Comparison of ENCODE assay signal across 13 cellular contexts in genomic region chr1:225378880-225379279, GRCh38. TPM values are rescaled to one million over a fixed set of nuclear protein-coding genes. Genes with fewer than 3 reads are reported as not detected.
DNase-seq lines count a peak whose midpoint lies in the region; ATAC-seq, FAIRE-seq and TF ChIP-seq lines count a peak whose summit lies in the region.
"Had no signal": no experiment of that assay in that cellular context is flagged by ENCODE, and none has a peak within 500 bp of the region (broad histone marks: within the 10 kb centered on the region; RNA-seq: fewer than 3 reads in every experiment).

No MANE protein-coding gene starts in this region.

- H3K9ac ChIP-seq in HUES6 (ENCODE audit: low read length) = no peak overlapping the region

- no peak for ATAC-seq in GM21447 (IDR thresholded peaks at IDR 0.05; ENCODE audit: unreplicated experiment)
- ATAC-seq in CD8-positive, alpha-beta T cell = no peak

- no peaks in the 10 kb centered on the region for H3K9me3 Mint-ChIP-seq in Caco-2 (ENCODE audit: unreplicated experiment)
- H3K9me3 Mint-ChIP-seq in CD8-positive, alpha-beta T cell = no peaks in the 10 kb centered on the region

- TF ChIP-seq CTCF in Caco-2 (IDR thresholded peaks at IDR 0.05; ENCODE audit: insufficient read depth in 1 of 2, low read depth in 1 of 2, low read length in 1 of 2, severe bottlenecking in 1 of 2, unreplicated experiment in 1 of 2) (no peak), cardiac fibroblast (IDR thresholded peaks at IDR 0.05; ENCODE audit: low read depth, low read length) (no peak), D721Med (IDR thresholded peaks at IDR 0.05; ENCODE audit: insufficient read depth, missing control alignments) (no peak)
- no peak for TF ChIP-seq CTCF in CD8-positive, alpha-beta T cell (IDR thresholded peaks at IDR 0.05)

- H3K27me3 ChIP-seq in Caco-2 (replicated peaks; ENCODE audit: control insufficient read depth, insufficient read depth, low read length) (no peaks in the 10 kb centered on the region), HUES6 (ENCODE audit: control insufficient read depth, insufficient read depth, low read length) (no peaks in the 10 kb centered on the region)
- no peaks in the 10 kb centered on the region for H3K27me3 ChIP-seq in CD8-positive, alpha-beta T cell (ENCODE audit: insufficient read depth, low read length)

- H3K9me3 ChIP-seq in Caco-2 (no peaks in the 10 kb centered on the region), HUES6 (ENCODE audit: control insufficient read depth, insufficient read depth, low read depth, low read length) (no peaks in the 10 kb centered on the region)
- H3K9me3 ChIP-seq in CD8-positive, alpha-beta T cell (ENCODE audit: low read length) = no peaks in the 10 kb centered on the region

- CTCF ChIA-PET in Caco-2 (lab: Charles Lee) = interaction anchor here (0.7 to 1.3 kb wide), 2 partner anchors 40 to 63 kb away, joined by 6 to 8 read pairs; no protein-coding TSS in a partner anchor
- CTCF ChIA-PET in CD8-positive, alpha-beta T cell (lab: Charles Lee) = no interaction called here

- no peak overlapping the region for H3K4me3 ChIP-seq in Caco-2 (ENCODE audit: low read depth, low read length)
- H3K4me3 ChIP-seq in HUES6 (ENCODE audit: low read depth, low read length) = no peak overlapping the region
- H3K4me3 ChIP-seq in cardiac fibroblast (replicated peaks in 1 of 2; ENCODE audit: low read depth in 2 of 2, low read length in 2 of 2) = no peak overlapping the region
- no peak overlapping the region for H3K4me3 ChIP-seq in CD8-positive, alpha-beta T cell (ENCODE audit: low read depth, low read length)

- peaks cover 7% of the 10 kb centered on the region for H3K4me1 Mint-ChIP-seq in Caco-2 (ENCODE audit: low read depth, unreplicated experiment)
- H3K4me1 Mint-ChIP-seq in CD8-positive, alpha-beta T cell (ENCODE audit: low read depth) = no peaks in the 10 kb centered on the region

- H3K4me1 ChIP-seq in Caco-2 = no peaks in the 10 kb centered on the region
- H3K4me1 ChIP-seq in HUES6 (ENCODE audit: control insufficient read depth, insufficient read depth, low read length) = peaks cover 14% of the 10 kb centered on the region
- no peaks in the 10 kb centered on the region for H3K4me1 ChIP-seq in CD8-positive, alpha-beta T cell (ENCODE audit: insufficient read depth, low read length)

- peak; percentile 64 to 71 for DNase-seq in Caco-2
- DNase-seq in cardiac fibroblast (ENCODE audit: low read depth in 2 of 2) = peak; percentile 57 to 67
- DNase-seq in islet precursor cell = peak; percentile 92
- no peak for DNase-seq in caudate nucleus (lab: John Stamatoyannopoulos, UW)
- no peak for DNase-seq in D721Med (ENCODE audit: insufficient read length, low spot score)
- DNase-seq in CD8-positive, alpha-beta T cell = no peak
- DNase-seq: activated CD4-positive, CD25-positive, alpha-beta regulatory T cell treated with anti-CD3 and anti-CD28 coated beads, Interleukin-2, amount 50 U/mL, for 72 hours; activated effector memory CD4-positive, alpha-beta T cell treated with anti-CD3 and anti-CD28 coated beads, Interleukin-2, amount 50 U/mL, for 16 hours; NCI-H1694; SHP77 treated with DMSO at 0.1 percent for 48 hours had no signal

- H3K27ac ChIP-seq in HUES6 (ENCODE audit: low read depth, low read length) = peak overlapping the region; percentile 52; the same call in 1 of the 2 replicates
- H3K27ac ChIP-seq in caudate nucleus (ENCODE audit: low read depth, low read length) = no peak overlapping the region
- H3K27ac ChIP-seq in CD8-positive, alpha-beta T cell (ENCODE audit: low read depth, low read length) = no peak overlapping the region

- intact Hi-C loops in Caco-2 (cut with micrococcal nuclease; ENCODE audit: unreplicated experiment) = no loop called here
- intact Hi-C loops in CD8-positive, alpha-beta T cell (cut with DNase I, micrococcal nuclease) = no loop called here

- H3K36me3 Mint-ChIP-seq in Caco-2 (ENCODE audit: insufficient read depth, unreplicated experiment) = no peaks in the 10 kb centered on the region
- H3K36me3 Mint-ChIP-seq in CD8-positive, alpha-beta T cell = peaks cover 4% of the 10 kb centered on the region

- no TSS peak for BruUV-seq in Caco-2 (replicated peaks; lab: Mats Ljungman, UMichigan)

- H3K27me3 Mint-ChIP-seq in Caco-2 (ENCODE audit: insufficient read depth, unreplicated experiment) = no peaks in the 10 kb centered on the region
- H3K27me3 Mint-ChIP-seq in CD8-positive, alpha-beta T cell (ENCODE audit: low read depth) = no peaks in the 10 kb centered on the region

- H3K4me3 Mint-ChIP-seq in Caco-2 (ENCODE audit: unreplicated experiment) = no peak overlapping the region
- no peak overlapping the region for H3K4me3 Mint-ChIP-seq in CD8-positive, alpha-beta T cell

- no peak for FAIRE-seq in D721Med (lab: Jason Lieb, UNC)
- FAIRE-seq: H54 had no signal

- POLR2A ChIA-PET in Caco-2 (lab: Charles Lee) = no interaction called here
- POLR2A ChIA-PET in CD8-positive, alpha-beta T cell (lab: Charles Lee) = no interaction called here

- no peaks in the 10 kb centered on the region for H3K36me3 ChIP-seq in Caco-2 (ENCODE audit: control insufficient read depth, insufficient read depth, low read length)
- H3K36me3 ChIP-seq in HUES6 (ENCODE audit: control insufficient read depth, insufficient read depth, low read length) = no peaks in the 10 kb centered on the region
- no peaks in the 10 kb centered on the region for H3K36me3 ChIP-seq in CD8-positive, alpha-beta T cell (ENCODE audit: insufficient read depth, low read length)

- no peak overlapping the region for H3K27ac Mint-ChIP-seq in Caco-2 (ENCODE audit: unreplicated experiment)
- no peak overlapping the region for H3K27ac Mint-ChIP-seq in CD8-positive, alpha-beta T cell

RNA-seq across cellular contexts. Expression of gene LBR, which starts 49.0 kb away (rescaled TPM):
- 127 and 149 TPM in 2 replicates for total RNA-seq in Caco-2 (2022)
- 100 to 1,000 TPM; 105 TPM for total RNA-seq in CD8-positive, alpha-beta T cell

Comparison
In these comparisons a context has a peak if more than half of its experiments do, and no peak if none do; other contexts are left out.
1. DNase-seq: peak in Caco-2 (2 of 2), cardiac fibroblast (2 of 2) and islet precursor cell (single experiment); none in caudate nucleus (0 of 61), D721Med (single experiment) and CD8-positive, alpha-beta T cell (0 of 7).